In the genomic region with DNA sequence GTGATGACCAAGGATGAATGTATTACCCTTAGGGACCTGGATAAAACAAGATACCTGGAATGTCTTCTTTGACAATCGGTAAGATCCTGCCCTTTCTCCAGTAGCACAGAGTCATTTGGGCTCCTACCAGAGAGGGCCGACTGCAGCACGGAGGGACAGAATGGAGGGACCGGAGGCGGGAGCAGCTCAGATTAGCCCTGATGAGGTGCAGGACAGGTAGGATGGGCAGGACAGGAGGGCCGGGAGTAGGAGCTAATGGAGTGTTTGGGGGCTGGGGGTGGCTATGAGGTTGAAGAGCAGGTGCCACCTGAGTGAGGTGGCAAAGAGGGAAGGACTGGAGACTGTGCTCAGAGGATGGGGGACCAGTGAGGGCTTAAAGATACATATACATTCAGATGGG, we compare ENCODE assay signal across 24 cellular contexts.
"Had no signal": no experiment of that assay in that cellular context is flagged by ENCODE, and none has a peak within 500 bp of the region (broad histone marks: within the 10 kb centered on the region; RNA-seq: fewer than 3 reads in every experiment).

No MANE protein-coding gene starts in this region.

- H2AFZ ChIP-seq: hepatocyte, parathyroid adenoma had no signal

- H3K36me3 Mint-ChIP-seq: memory B cell; natural killer cell treated with Interleukin-12 subunit alpha and Interleukin-12 subunit beta and Interleukin-15 and Interleukin-18, amount 100 ng/mL, for 72 hours; stimulated activated memory B cell treated with anti-CD40 and anti-IgM and Interleukin-4, amounts not matched to agents 10 μg/mL and 1 μg/mL and 100 μg/mL, for 72 hours had no signal

- H3K27me3 ChIP-seq: hepatocyte, tibial artery, upper lobe of left lung, vagina had no signal

- H3K4me3 Mint-ChIP-seq: endodermal cell; memory B cell; natural killer cell treated with Interleukin-12 subunit alpha and Interleukin-12 subunit beta and Interleukin-15 and Interleukin-18, amount 100 ng/mL, for 72 hours; stimulated activated memory B cell treated with anti-CD40 and anti-IgM and Interleukin-4, amounts not matched to agents 10 μg/mL and 1 μg/mL and 100 μg/mL, for 72 hours; stimulated activated naive CD8-positive, alpha-beta T cell treated with anti-CD3 and anti-CD28 coated beads, Interleukin-15, Interleukin-2, amounts not matched to agents 100 ng/mL and 50 ng/mL, for 24 hours had no signal

- H3K9me3 ChIP-seq: left ventricle myocardium inferior, lower lobe of right lung, psoas muscle, tibial artery, upper lobe of left lung, vagina had no signal

- H3K4me3 ChIP-seq: coronary artery, hepatocyte, left ventricle myocardium inferior, lower lobe of right lung, psoas muscle, tibial artery, upper lobe of left lung, vagina had no signal

- H3K4me1 Mint-ChIP-seq: endodermal cell; stimulated activated memory B cell treated with anti-CD40 and anti-IgM and Interleukin-4, amounts not matched to agents 10 μg/mL and 1 μg/mL and 100 μg/mL, for 72 hours had no signal

- H3K79me2 ChIP-seq: hepatocyte, parathyroid adenoma had no signal

- H3K36me3 ChIP-seq: left ventricle myocardium inferior, lower lobe of right lung, tibial artery, upper lobe of left lung, vagina had no signal

- H3K27ac Mint-ChIP-seq: endodermal cell; memory B cell; natural killer cell treated with Interleukin-12 subunit alpha and Interleukin-12 subunit beta and Interleukin-15 and Interleukin-18, amount 100 ng/mL, for 72 hours; stimulated activated memory B cell treated with anti-CD40 and anti-IgM and Interleukin-4, amounts not matched to agents 10 μg/mL and 1 μg/mL and 100 μg/mL, for 72 hours; stimulated activated naive CD8-positive, alpha-beta T cell treated with anti-CD3 and anti-CD28 coated beads, Interleukin-15, Interleukin-2, amounts not matched to agents 100 ng/mL and 50 ng/mL, for 24 hours had no signal

- DNase-seq: effector CD4-positive, alpha-beta T cell; endodermal cell; erythroblast; foreskin melanocyte; head of caudate nucleus; kidney; left cardiac atrium; left ventricle myocardium inferior; lower lobe of right lung; midbrain; psoas muscle; retina; small intestine; stimulated activated CD4-positive, alpha-beta T cell treated with anti-CD3 and anti-CD28 coated beads, Interleukin-2, amount 100 ng/mL, for 48 hours had no signal

- H3K9me3 Mint-ChIP-seq: endodermal cell; memory B cell; natural killer cell treated with Interleukin-12 subunit alpha and Interleukin-12 subunit beta and Interleukin-15 and Interleukin-18, amount 100 ng/mL, for 72 hours; stimulated activated memory B cell treated with anti-CD40 and anti-IgM and Interleukin-4, amounts not matched to agents 10 μg/mL and 1 μg/mL and 100 μg/mL, for 72 hours; stimulated activated naive CD8-positive, alpha-beta T cell treated with anti-CD3 and anti-CD28 coated beads, Interleukin-15, Interleukin-2, amounts not matched to agents 100 ng/mL and 50 ng/mL, for 24 hours had no signal

- H3K4me1 ChIP-seq: lower lobe of right lung, parathyroid adenoma, psoas muscle, tibial artery, upper lobe of left lung, vagina had no signal

- H3K9ac ChIP-seq: parathyroid adenoma had no signal

- H3K4me2 ChIP-seq: hepatocyte had no signal

- H3K27ac ChIP-seq: coronary artery, hepatocyte, left ventricle myocardium inferior, lower lobe of right lung, parathyroid adenoma, psoas muscle, tibial artery, upper lobe of left lung, vagina had no signal
